ENCODE assay signal across 1 cellular context in genomic region chr14:105045710-105046326, GRCh38.
TF ChIP-seq lines count a peak whose summit lies in the region.

No MANE protein-coding gene starts in this region.

TF ChIP-seq in GM12878, 131 proteins besides CTCF, POLR2A, EP300 and RAD21 (continued from another document and continues in another):
- no peak for TF ChIP-seq SUPT20H (IDR thresholded peaks at IDR 0.05; ENCODE audit: borderline replicate concordance, control insufficient read depth, low read depth, low read length)
- TF ChIP-seq ZNF592 (IDR thresholded peaks at IDR 0.05) = peak; percentile 96
- peak; percentile 96 for TF ChIP-seq RB1 (IDR thresholded peaks at IDR 0.05; ENCODE audit: borderline replicate concordance)
- TF ChIP-seq SMC3 (IDR thresholded peaks at IDR 0.05; ENCODE audit: borderline replicate concordance, low read length) = peak; percentile 99
- TF ChIP-seq EED (IDR thresholded peaks at IDR 0.05; ENCODE audit: low read depth) = no peak; the same call in 1 of the 2 replicates
- TF ChIP-seq HSF1 (IDR thresholded peaks at IDR 0.05; ENCODE audit: low read depth, low read length) = 0 out of 2 replicates have a peak, but pooled peaks have one; percentile 47
- TF ChIP-seq NRF1 (conservative IDR thresholded peaks at IDR 0.05; ENCODE audit: low read depth, low read length) = no peak; the same call in 1 of the 2 replicates
- TF ChIP-seq STAT1 (conservative IDR thresholded peaks at IDR 0.05) = peak; percentile 63; the same call in 1 of the 2 replicates
- no peak for TF ChIP-seq KDM1A (IDR thresholded peaks at IDR 0.05; ENCODE audit: borderline replicate concordance)
- TF ChIP-seq CREB1 (IDR thresholded peaks at IDR 0.05; ENCODE audit: low read depth) = peak; percentile 51; the same call in 1 of the 2 replicates
- no peak for TF ChIP-seq SIX5 (IDR thresholded peaks at IDR 0.05; ENCODE audit: low read depth, low read length, severe bottlenecking)
- TF ChIP-seq ETV6 (conservative IDR thresholded peaks at IDR 0.05 in 1 of 2, IDR thresholded peaks at IDR 0.05 in 1 of 2; ENCODE audit: borderline replicate concordance in 1 of 2, low read depth in 1 of 2) = 0 out of 4 replicates have a peak, but pooled peaks of 1 of the 2 experiments have one; percentile 53
- no peak for TF ChIP-seq SMAD1 (IDR thresholded peaks at IDR 0.05; ENCODE audit: low read depth, partially characterized antibody)
- TF ChIP-seq PML (IDR thresholded peaks at IDR 0.05; ENCODE audit: low read length) = peak; percentile 41; the same call in 1 of the 2 replicates
- TF ChIP-seq RELA (IDR thresholded peaks at IDR 0.05; ENCODE audit: borderline replicate concordance, partially characterized antibody) = peak; percentile 79
- TF ChIP-seq TCF3 (IDR thresholded peaks at IDR 0.05; ENCODE audit: borderline replicate concordance, insufficient read depth, low read depth, low read length) = peak; percentile 58; the same call in 1 of the 2 replicates
- TF ChIP-seq MEF2A (IDR thresholded peaks at IDR 0.05; ENCODE audit: insufficient read depth, low read depth, low read length) = peak; percentile 69
- TF ChIP-seq MEF2B (IDR thresholded peaks at IDR 0.05; ENCODE audit: partially characterized antibody, poor library complexity, severe bottlenecking) = no peak
- TF ChIP-seq EGR1 (IDR thresholded peaks at IDR 0.05; ENCODE audit: borderline replicate concordance in 1 of 2, low read depth in 2 of 2, low read length in 2 of 2) = peak in 1 of 2 experiments; percentile 54; a peak in 1 of 3 replicates
- TF ChIP-seq NFXL1 (IDR thresholded peaks at IDR 0.05; ENCODE audit: borderline replicate concordance) = no peak
- TF ChIP-seq POU2F2 (IDR thresholded peaks at IDR 0.05; ENCODE audit: borderline replicate concordance, low read depth, low read length) = peak; percentile 81; the same call in 2 of the 3 replicates
- TF ChIP-seq SPI1 (IDR thresholded peaks at IDR 0.05; ENCODE audit: borderline replicate concordance, insufficient read depth, low read depth, low read length) = no peak
- TF ChIP-seq BCLAF1 (IDR thresholded peaks at IDR 0.05) = no peak
- peak; percentile 29; the same call in 1 of the 2 replicates for TF ChIP-seq ZSCAN29 (IDR thresholded peaks at IDR 0.05)
- no peak for TF ChIP-seq BRCA1 (IDR thresholded peaks at IDR 0.05; ENCODE audit: low read depth, low read length)
- TF ChIP-seq CEBPB (IDR thresholded peaks at IDR 0.05; ENCODE audit: borderline replicate concordance in 1 of 2, low read depth in 2 of 2, low read length in 2 of 2) = no peak; a peak in 1 of 4 replicates
- TF ChIP-seq SP1 (IDR thresholded peaks at IDR 0.05; ENCODE audit: low read depth, low read length) = no peak
- peak; percentile 90 for TF ChIP-seq GATAD2B (conservative IDR thresholded peaks at IDR 0.05; ENCODE audit: low read depth)
- TF ChIP-seq SMARCA5 (IDR thresholded peaks at IDR 0.05) = peak; percentile 97
- 0 out of 2 replicates have a peak, but pooled peaks have one; percentile 13 for TF ChIP-seq CREM (IDR thresholded peaks at IDR 0.05; ENCODE audit: low read depth)
- peak; percentile 68 for TF ChIP-seq IKZF1 (conservative IDR thresholded peaks at IDR 0.05)
- no peak for TF ChIP-seq KAT2A (conservative IDR thresholded peaks at IDR 0.05; ENCODE audit: control insufficient read depth, low read depth, low read length)
- TF ChIP-seq, protein P1, sequence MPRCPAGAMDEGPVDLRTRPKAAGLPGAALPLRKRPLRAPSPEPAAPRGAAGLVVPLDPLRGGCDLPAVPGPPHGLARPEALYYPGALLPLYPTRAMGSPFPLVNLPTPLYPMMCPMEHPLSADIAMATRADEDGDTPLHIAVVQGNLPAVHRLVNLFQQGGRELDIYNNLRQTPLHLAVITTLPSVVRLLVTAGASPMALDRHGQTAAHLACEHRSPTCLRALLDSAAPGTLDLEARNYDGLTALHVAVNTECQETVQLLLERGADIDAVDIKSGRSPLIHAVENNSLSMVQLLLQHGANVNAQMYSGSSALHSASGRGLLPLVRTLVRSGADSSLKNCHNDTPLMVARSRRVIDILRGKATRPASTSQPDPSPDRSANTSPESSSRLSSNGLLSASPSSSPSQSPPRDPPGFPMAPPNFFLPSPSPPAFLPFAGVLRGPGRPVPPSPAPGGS (IDR thresholded peaks at IDR 0.05; ENCODE audit: borderline replicate concordance, insufficient read depth, low read depth, low read length, poor library complexity, severe bottlenecking) = peak; percentile 93
- TF ChIP-seq RFX5 (IDR thresholded peaks at IDR 0.05; ENCODE audit: low read depth, low read length) = peak; percentile 38; the same call in 1 of the 2 replicates
- TF ChIP-seq, protein P2, sequence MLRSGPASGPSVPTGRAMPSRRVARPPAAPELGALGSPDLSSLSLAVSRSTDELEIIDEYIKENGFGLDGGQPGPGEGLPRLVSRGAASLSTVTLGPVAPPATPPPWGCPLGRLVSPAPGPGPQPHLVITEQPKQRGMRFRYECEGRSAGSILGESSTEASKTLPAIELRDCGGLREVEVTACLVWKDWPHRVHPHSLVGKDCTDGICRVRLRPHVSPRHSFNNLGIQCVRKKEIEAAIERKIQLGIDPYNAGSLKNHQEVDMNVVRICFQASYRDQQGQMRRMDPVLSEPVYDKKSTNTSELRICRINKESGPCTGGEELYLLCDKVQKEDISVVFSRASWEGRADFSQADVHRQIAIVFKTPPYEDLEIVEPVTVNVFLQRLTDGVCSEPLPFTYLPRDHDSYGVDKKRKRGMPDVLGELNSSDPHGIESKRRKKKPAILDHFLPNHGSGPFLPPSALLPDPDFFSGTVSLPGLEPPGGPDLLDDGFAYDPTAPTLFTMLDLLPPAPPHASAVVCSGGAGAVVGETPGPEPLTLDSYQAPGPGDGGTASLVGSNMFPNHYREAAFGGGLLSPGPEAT (IDR thresholded peaks at IDR 0.05; ENCODE audit: low read depth) = no peak
- TF ChIP-seq NKRF (conservative IDR thresholded peaks at IDR 0.05) = peak; percentile 59; the same call in 1 of the 2 replicates
- TF ChIP-seq, protein P3, sequence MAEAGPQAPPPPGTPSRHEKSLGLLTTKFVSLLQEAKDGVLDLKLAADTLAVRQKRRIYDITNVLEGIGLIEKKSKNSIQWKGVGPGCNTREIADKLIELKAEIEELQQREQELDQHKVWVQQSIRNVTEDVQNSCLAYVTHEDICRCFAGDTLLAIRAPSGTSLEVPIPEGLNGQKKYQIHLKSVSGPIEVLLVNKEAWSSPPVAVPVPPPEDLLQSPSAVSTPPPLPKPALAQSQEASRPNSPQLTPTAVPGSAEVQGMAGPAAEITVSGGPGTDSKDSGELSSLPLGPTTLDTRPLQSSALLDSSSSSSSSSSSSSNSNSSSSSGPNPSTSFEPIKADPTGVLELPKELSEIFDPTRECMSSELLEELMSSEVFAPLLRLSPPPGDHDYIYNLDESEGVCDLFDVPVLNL (IDR thresholded peaks at IDR 0.05; ENCODE audit: low read depth, low read length) = 0 out of 2 replicates have a peak, but pooled peaks have one; percentile 24
- peak; percentile 87 for TF ChIP-seq LARP7 (IDR thresholded peaks at IDR 0.05)
- TF ChIP-seq, protein P4, sequence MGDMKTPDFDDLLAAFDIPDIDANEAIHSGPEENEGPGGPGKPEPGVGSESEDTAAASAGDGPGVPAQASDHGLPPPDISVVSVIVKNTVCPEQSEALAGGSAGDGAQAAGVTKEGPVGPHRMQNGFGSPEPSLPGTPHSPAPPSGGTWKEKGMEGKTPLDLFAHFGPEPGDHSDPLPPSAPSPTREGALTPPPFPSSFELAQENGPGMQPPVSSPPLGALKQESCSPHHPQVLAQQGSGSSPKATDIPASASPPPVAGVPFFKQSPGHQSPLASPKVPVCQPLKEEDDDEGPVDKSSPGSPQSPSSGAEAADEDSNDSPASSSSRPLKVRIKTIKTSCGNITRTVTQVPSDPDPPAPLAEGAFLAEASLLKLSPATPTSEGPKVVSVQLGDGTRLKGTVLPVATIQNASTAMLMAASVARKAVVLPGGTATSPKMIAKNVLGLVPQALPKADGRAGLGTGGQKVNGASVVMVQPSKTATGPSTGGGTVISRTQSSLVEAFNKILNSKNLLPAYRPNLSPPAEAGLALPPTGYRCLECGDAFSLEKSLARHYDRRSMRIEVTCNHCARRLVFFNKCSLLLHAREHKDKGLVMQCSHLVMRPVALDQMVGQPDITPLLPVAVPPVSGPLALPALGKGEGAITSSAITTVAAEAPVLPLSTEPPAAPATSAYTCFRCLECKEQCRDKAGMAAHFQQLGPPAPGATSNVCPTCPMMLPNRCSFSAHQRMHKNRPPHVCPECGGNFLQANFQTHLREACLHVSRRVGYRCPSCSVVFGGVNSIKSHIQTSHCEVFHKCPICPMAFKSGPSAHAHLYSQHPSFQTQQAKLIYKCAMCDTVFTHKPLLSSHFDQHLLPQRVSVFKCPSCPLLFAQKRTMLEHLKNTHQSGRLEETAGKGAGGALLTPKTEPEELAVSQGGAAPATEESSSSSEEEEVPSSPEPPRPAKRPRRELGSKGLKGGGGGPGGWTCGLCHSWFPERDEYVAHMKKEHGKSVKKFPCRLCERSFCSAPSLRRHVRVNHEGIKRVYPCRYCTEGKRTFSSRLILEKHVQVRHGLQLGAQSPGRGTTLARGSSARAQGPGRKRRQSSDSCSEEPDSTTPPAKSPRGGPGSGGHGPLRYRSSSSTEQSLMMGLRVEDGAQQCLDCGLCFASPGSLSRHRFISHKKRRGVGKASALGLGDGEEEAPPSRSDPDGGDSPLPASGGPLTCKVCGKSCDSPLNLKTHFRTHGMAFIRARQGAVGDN (IDR thresholded peaks at IDR 0.05) = peak; percentile 27; the same call in 1 of the 2 replicates
- TF ChIP-seq BHLHE40 (IDR thresholded peaks at IDR 0.05; ENCODE audit: borderline replicate concordance in 1 of 2, low read depth in 2 of 2, low read length in 1 of 2) = peak; percentile 61 to 65; a peak in 3 of 4 replicates
